Comparison of ENCODE assay signal across 8 cellular contexts in the genomic region with DNA sequence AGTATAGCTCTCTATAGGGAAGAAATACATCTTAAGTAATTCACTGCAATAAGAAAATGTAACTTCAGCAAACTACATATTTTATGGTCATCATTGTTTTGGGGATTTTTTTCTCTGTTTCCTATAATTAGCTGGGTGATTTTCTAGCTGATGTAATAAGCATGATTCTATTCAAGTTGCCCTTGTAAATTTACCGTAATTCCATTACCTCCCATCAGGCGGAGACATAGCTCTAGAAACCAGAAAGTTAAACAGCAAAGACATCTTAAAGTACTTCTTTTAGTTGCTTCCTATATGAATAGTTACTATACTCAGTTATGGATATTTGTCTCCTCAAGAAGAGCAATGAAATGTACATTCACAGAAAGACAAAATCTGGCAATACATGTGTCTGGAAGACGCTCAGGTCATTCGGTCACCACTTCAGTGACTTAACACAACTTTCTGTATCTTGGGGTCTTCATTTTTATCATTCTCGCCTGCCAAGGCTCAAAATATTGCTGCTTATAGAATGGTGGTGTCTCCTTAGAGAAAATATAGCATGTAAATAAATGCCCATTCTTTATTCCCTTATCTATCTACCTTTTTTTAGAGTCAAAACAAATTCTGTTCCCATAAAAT.
DNase-seq lines count a peak whose midpoint lies in the region; ATAC-seq and TF ChIP-seq lines count a peak whose summit lies in the region.

No MANE protein-coding gene starts in this region.

- H3K27ac ChIP-seq in VCaP (no peak overlapping the region), left lung (no peak overlapping the region)

- H3K4me1 ChIP-seq in Loucy (ENCODE audit: insufficient read depth, low read length, poor library complexity, severe bottlenecking): no peaks in the 10 kb centered on the region
- no peaks in the 10 kb centered on the region for H3K4me1 ChIP-seq in left lung

- H3K9me2 ChIP-seq in Loucy (replicated peaks; ENCODE audit: low read depth, low read length): no peaks in the 10 kb centered on the region

- no peaks in the 10 kb centered on the region for H3F3A ChIP-seq in Loucy (ENCODE audit: low read depth)

- intact Hi-C loops in left lung (cut with DNase I): loop anchor here in 1 of 2 donors (5.0 kb wide), 1 partner anchor 84 kb away; no protein-coding TSS in a partner anchor

- H4K20me1 ChIP-seq in Loucy (ENCODE audit: insufficient read depth, low read length, poor library complexity, severe bottlenecking): no peaks in the 10 kb centered on the region

- peak; percentile 83 for TF ChIP-seq CTCF in Loucy (conservative IDR thresholded peaks at IDR 0.05; ENCODE audit: low read length)
- peak; percentile 84 for TF ChIP-seq CTCF in VCaP (conservative IDR thresholded peaks at IDR 0.05)
- TF ChIP-seq CTCF in left lung (IDR thresholded peaks at IDR 0.05): peak; percentile 34 to 44

- peak; percentile 18 for DNase-seq in NCI-H510A treated with DMSO at 0.1 percent for 48 hours (lab: John Stamatoyannopoulos, UW)
- no peak for DNase-seq in NCI-H510A (lab: John Stamatoyannopoulos, UW)
- peak; percentile 65 for DNase-seq in H4 (ENCODE audit: low spot score)
- no peak for DNase-seq in left lung
- DNase-seq in activated CD4-positive, CD25-positive, alpha-beta regulatory T cell (lab: John Stamatoyannopoulos, UW): no peak
- DNase-seq in stimulated activated naive CD4-positive, alpha-beta T cell (lab: John Stamatoyannopoulos, UW): no peak

- no peaks in the 10 kb centered on the region for H3K27me3 ChIP-seq in Loucy (ENCODE audit: insufficient read depth, low read length, poor library complexity, severe bottlenecking)
- no peaks in the 10 kb centered on the region for H3K27me3 ChIP-seq in left lung

- H3K9ac ChIP-seq in Loucy (ENCODE audit: low read depth, low read length, poor library complexity, severe bottlenecking): no peak overlapping the region

- H3K9me3 ChIP-seq in Loucy (ENCODE audit: insufficient read depth, low read depth, low read length) (no peaks in the 10 kb centered on the region), left lung (no peaks in the 10 kb centered on the region)

- peak overlapping the region; percentile 34 for H2AFZ ChIP-seq in Loucy (ENCODE audit: low read length)

- no peaks in the 10 kb centered on the region for H3K79me2 ChIP-seq in Loucy (ENCODE audit: insufficient read depth, low read length)

- ATAC-seq in left lung: peak; percentile 60

- H3K4me2 ChIP-seq in Loucy (ENCODE audit: low read depth, low read length, poor library complexity, severe bottlenecking): no peak overlapping the region

- H3K4me3 ChIP-seq in Loucy (ENCODE audit: low read length, poor library complexity, severe bottlenecking): no peak overlapping the region
- H3K4me3 ChIP-seq in left lung: no peak overlapping the region

- H3K36me3 ChIP-seq in Loucy (ENCODE audit: insufficient read depth, low read length): no peaks in the 10 kb centered on the region
- no peaks in the 10 kb centered on the region for H3K36me3 ChIP-seq in left lung

Comparison
In these comparisons a context has a peak if more than half of its experiments do, and no peak if none do; other contexts are left out.
1. DNase-seq: peak in NCI-H510A treated with DMSO at 0.1 percent for 48 hours (single experiment) and H4 (single experiment); none in NCI-H510A (single experiment), left lung (0 of 2), activated CD4-positive, CD25-positive, alpha-beta regulatory T cell (0 of 4) and stimulated activated naive CD4-positive, alpha-beta T cell (0 of 6).
2. Peak in every context shown above with its lines, with median percentiles within 50 percentile points of each other: CTCF ChIP-seq.